In genomic region chr18:76426738-76427305, GRCh38 we compare ENCODE assay signal across 9 cellular contexts.
A peak's percentile ranks its signal among the peaks of the same experiment; 100 is the strongest.
DNase-seq lines count a peak whose midpoint lies in the region; ATAC-seq and TF ChIP-seq lines count a peak whose summit lies in the region.
"Had no signal": no experiment of that assay in that cellular context is flagged by ENCODE, and none has a peak within 500 bp of the region (broad histone marks: within the 10 kb centered on the region; RNA-seq: fewer than 3 reads in every experiment).

No MANE protein-coding gene starts in this region.

- H3K27me3 ChIP-seq in gastroesophageal sphincter: no peaks in the 10 kb centered on the region
- H3K27me3 ChIP-seq: BLaER1 had no signal

- H3K9me3 ChIP-seq in gastroesophageal sphincter: no peaks in the 10 kb centered on the region
- H3K9me3 ChIP-seq: BLaER1 had no signal

- WGBS in gastroesophageal sphincter (ENCODE audit: low coverage in 1 of 2), 2 donors: 62 to 69% methylated on average over 7 to 8 of the region's 8 CpGs

- no peak overlapping the region for H3K27ac ChIP-seq in gastroesophageal sphincter
- H3K27ac ChIP-seq: BLaER1 had no signal

- H3K36me3 ChIP-seq in gastroesophageal sphincter: peaks cover 0 to 4% of the 10 kb centered on the region in 2 donors

- no peak for ATAC-seq in gastroesophageal sphincter

- TF ChIP-seq POLR2A in gastroesophageal sphincter (IDR thresholded peaks at IDR 0.05): no peak

- peaks cover 2 to 70% (median 13%) of the 10 kb centered on the region in 3 donors for H3K4me1 ChIP-seq in gastroesophageal sphincter

- TF ChIP-seq EP300 in gastroesophageal sphincter (IDR thresholded peaks at IDR 0.05): no peak

- peak; percentile 5 for DNase-seq in SKM-1 treated with dmso at 0.1 percent for 144 hours (lab: John Stamatoyannopoulos, UW; ENCODE audit: unreplicated experiment)
- no peak for DNase-seq in SKM-1 (lab: John Stamatoyannopoulos, UW; ENCODE audit: unreplicated experiment)
- DNase-seq in RPMI8226: peak; percentile 12
- DNase-seq in stimulated activated CD8-positive, alpha-beta memory T cell treated with anti-CD3 and anti-CD28 coated beads, Interleukin-4, amount 100 ng/mL, for 48 hours: peak; percentile 54
- no peak for DNase-seq in NCI-H2029 treated with DMSO at 0.1 percent for 48 hours (lab: John Stamatoyannopoulos, UW)
- no peak for DNase-seq in cerebellum (ENCODE audit: low spot score)
- no peak for DNase-seq in MV-4-11 (lab: John Stamatoyannopoulos, UW)

- H3K4me3 ChIP-seq in gastroesophageal sphincter: no peak overlapping the region
- H3K4me3 ChIP-seq: BLaER1 had no signal

- TF ChIP-seq CTCF in gastroesophageal sphincter (IDR thresholded peaks at IDR 0.05): peak in 3 of 4 experiments; percentile 24 to 61 (median 26)

Comparison
In these comparisons a context has a peak if more than half of its experiments do, and no peak if none do; other contexts are left out.
1. DNase-seq: peak in SKM-1 treated with dmso at 0.1 percent for 144 hours (single experiment), RPMI8226 (single experiment) and stimulated activated CD8-positive, alpha-beta memory T cell treated with anti-CD3 and anti-CD28 coated beads, Interleukin-4, amount 100 ng/mL, for 48 hours (single experiment); none in SKM-1 (single experiment), NCI-H2029 treated with DMSO at 0.1 percent for 48 hours (single experiment), cerebellum (single experiment) and MV-4-11 (single experiment).